ENCODE assay signal across 22 cellular contexts in genomic region chr10:131729938-131730660, GRCh38.
DNase-seq lines count a peak whose midpoint lies in the region; ATAC-seq and TF ChIP-seq lines count a peak whose summit lies in the region.
"Had no signal": no experiment of that assay in that cellular context is flagged by ENCODE, and none has a peak within 500 bp of the region (broad histone marks: within the 10 kb centered on the region; RNA-seq: fewer than 3 reads in every experiment).

No MANE protein-coding gene starts in this region.

- no peak overlapping the region for H2AK5ac ChIP-seq in neuronal stem cell (ENCODE audit: low read depth, low read length)

- no peak overlapping the region for H4K91ac ChIP-seq in neuronal stem cell (ENCODE audit: low read depth, low read length, poor library complexity)

- no peaks in the 10 kb centered on the region for H3K4me1 ChIP-seq in endodermal cell (ENCODE audit: control insufficient read depth, insufficient read depth, low read length)
- peaks cover 6 to 19% of the 10 kb centered on the region in 2 donors for H3K4me1 ChIP-seq in neuronal stem cell (ENCODE audit: control insufficient read depth in 2 of 2, insufficient read depth in 1 of 2, low read depth in 1 of 2, low read length in 2 of 2)
- peaks cover 0 to 15% (median 8%) of the 10 kb centered on the region in 6 donors for H3K4me1 ChIP-seq in spleen

- no peak overlapping the region for H2BK15ac ChIP-seq in neuronal stem cell (ENCODE audit: low read length)

- H3K27ac Mint-ChIP-seq in activated CD4-positive, alpha-beta memory T cell treated with anti-CD3 and anti-CD28 coated beads for 36 hours: no peak overlapping the region
- H3K27ac Mint-ChIP-seq in activated CD4-positive, alpha-beta memory T cell treated with anti-CD3 and anti-CD28 coated beads, Interleukin-2, amount 10 ng/mL, durations not matched to agents 7 days and 5 days: no peak overlapping the region
- no peak overlapping the region for H3K27ac Mint-ChIP-seq in endodermal cell
- H3K27ac Mint-ChIP-seq: B cell, HFFc6 had no signal

- no peak for TF ChIP-seq POLR2A in spleen (IDR thresholded peaks at IDR 0.05)

- ATAC-seq in GM21423 (IDR thresholded peaks at IDR 0.05; ENCODE audit: unreplicated experiment): no peak
- ATAC-seq: HepG2 had no signal

- no peak overlapping the region for H3K9ac ChIP-seq in endodermal cell (ENCODE audit: extremely low read depth, low read length, poor library complexity, severe bottlenecking)
- H3K9ac ChIP-seq in neuronal stem cell (ENCODE audit: low read depth, low read length, poor library complexity): no peak overlapping the region

- no peak overlapping the region for H3K27ac ChIP-seq in endodermal cell (ENCODE audit: low read depth, low read length)
- no peak overlapping the region for H3K27ac ChIP-seq in neuronal stem cell (replicated peaks; ENCODE audit: low read length)
- H3K27ac ChIP-seq in spleen: no peak overlapping the region
- H3K27ac ChIP-seq: 22Rv1 had no signal

- no peaks in the 10 kb centered on the region for H3K27me3 ChIP-seq in endodermal cell (ENCODE audit: control insufficient read depth, insufficient read depth, low read length, poor library complexity, severe bottlenecking)
- H3K27me3 ChIP-seq in neuronal stem cell (ENCODE audit: control insufficient read depth in 3 of 3, insufficient read depth in 3 of 3, low read depth in 1 of 3, low read length in 3 of 3): peaks cover 0 to 37% (median 14%) of the 10 kb centered on the region in 3 experiments
- peaks cover 0 to 8% (median 0%) of the 10 kb centered on the region in 7 donors for H3K27me3 ChIP-seq in spleen (replicated peaks in 1 of 7)

- H3K79me1 ChIP-seq in neuronal stem cell (ENCODE audit: low read depth, low read length): peaks cover 2% of the 10 kb centered on the region

- no peak overlapping the region for H3K23ac ChIP-seq in neuronal stem cell (ENCODE audit: low read depth, low read length, poor library complexity)

- no peaks in the 10 kb centered on the region for H3K36me3 Mint-ChIP-seq in activated CD4-positive, alpha-beta memory T cell treated with anti-CD3 and anti-CD28 coated beads for 36 hours
- no peaks in the 10 kb centered on the region for H3K36me3 Mint-ChIP-seq in activated CD4-positive, alpha-beta memory T cell treated with anti-CD3 and anti-CD28 coated beads, Interleukin-2, amount 10 ng/mL, durations not matched to agents 7 days and 5 days (ENCODE audit: low read depth)
- H3K36me3 Mint-ChIP-seq in endodermal cell (ENCODE audit: low read depth): peaks cover 4% of the 10 kb centered on the region

- TF ChIP-seq CTCF in GM13976 (IDR thresholded peaks at IDR 0.05; ENCODE audit: borderline replicate concordance, control extremely low read depth, extremely low read depth, insufficient read depth, missing control alignments): no peak
- no peak for TF ChIP-seq CTCF in endodermal cell (conservative IDR thresholded peaks at IDR 0.05)
- no peak for TF ChIP-seq CTCF in spleen (IDR thresholded peaks at IDR 0.05 in 8 of 11, conservative IDR thresholded peaks at IDR 0.05 in 3 of 11)

- peak; percentile 1 for DNase-seq in activated CD4-positive, alpha-beta memory T cell treated with anti-CD3 and anti-CD28 coated beads for 36 hours
- no peak for DNase-seq in activated CD4-positive, alpha-beta memory T cell treated with anti-CD3 and anti-CD28 coated beads, Interleukin-2, amount 10 ng/mL, durations not matched to agents 7 days and 5 days
- peak; percentile 10 for DNase-seq in GM13976 (ENCODE audit: low spot score)
- DNase-seq in endodermal cell: peak; percentile 39
- DNase-seq in neuronal stem cell (ENCODE audit: low spot score): no peak
- no peak for DNase-seq in RKO (ENCODE audit: low spot score)
- DNase-seq in spleen: no peak
- DNase-seq: GOT3, HFFc6, KBM-7, NCI-H1105, NCI-H1694, NCI-H2081 treated with DMSO at 0.1 percent for 48 hours, NCI-H510A treated with DMSO at 0.1 percent for 48 hours, NCI-H774, OCI-M1, RPMI8226, SIG-M5 had no signal

- H3K18ac ChIP-seq in neuronal stem cell (ENCODE audit: low read length): peak overlapping the region; percentile 84

- WGBS in endodermal cell (ENCODE audit: insufficient coverage in 1 of 2, insufficient read length in 1 of 2), 2 experiments: 89 to 94% methylated on average over 5 to 13 of the region's 14 CpGs
- no CpG with 5 or more reads among the region's 14 CpGs for WGBS in neuronal stem cell (ENCODE audit: extremely low coverage in 2 of 2, insufficient read length in 2 of 2, insufficient replicate concordance in 1 of 2), 2 donors
- 55 to 68% (median 63%) methylated on average over 13 to 14 of the region's 14 CpGs for WGBS in spleen, 5 donors

- H4K8ac ChIP-seq in neuronal stem cell (ENCODE audit: low read depth, low read length): no peak overlapping the region

- H3K4me3 ChIP-seq in endodermal cell (ENCODE audit: low read length) (no peak overlapping the region), neuronal stem cell (ENCODE audit: low read length in 2 of 2) (no peak overlapping the region), spleen (no peak overlapping the region)

- POLR2A ChIA-PET in activated CD4-positive, alpha-beta memory T cell treated with anti-CD3 and anti-CD28 coated beads for 36 hours (lab: Charles Lee): no interaction called here
- POLR2A ChIA-PET in activated CD4-positive, alpha-beta memory T cell treated with anti-CD3 and anti-CD28 coated beads, Interleukin-2, amount 10 ng/mL, durations not matched to agents 7 days and 5 days (lab: Charles Lee): no interaction called here

- peaks cover 5% of the 10 kb centered on the region for H3K9me3 ChIP-seq in endodermal cell (ENCODE audit: control insufficient read depth, low read length)
- H3K9me3 ChIP-seq in neuronal stem cell (replicated peaks in 1 of 2; ENCODE audit: control insufficient read depth in 2 of 2, insufficient read depth in 1 of 2, low read depth in 1 of 2, low read length in 2 of 2): peaks cover 0 to 9% of the 10 kb centered on the region in 2 donors
- H3K9me3 ChIP-seq in spleen: peaks cover 0 to 12% (median 0%) of the 10 kb centered on the region in 8 donors

- H3K4ac ChIP-seq in neuronal stem cell (ENCODE audit: low read length): no peak overlapping the region

- H2BK5ac ChIP-seq in neuronal stem cell (ENCODE audit: low read length): no peak overlapping the region

- no peak overlapping the region for H3K4me2 ChIP-seq in neuronal stem cell (ENCODE audit: insufficient read depth, low read length, poor library complexity, severe bottlenecking)

- no peak overlapping the region for H3K4me3 Mint-ChIP-seq in activated CD4-positive, alpha-beta memory T cell treated with anti-CD3 and anti-CD28 coated beads for 36 hours
- no peak overlapping the region for H3K4me3 Mint-ChIP-seq in activated CD4-positive, alpha-beta memory T cell treated with anti-CD3 and anti-CD28 coated beads, Interleukin-2, amount 10 ng/mL, durations not matched to agents 7 days and 5 days
- H3K4me3 Mint-ChIP-seq in endodermal cell: no peak overlapping the region
- H3K4me3 Mint-ChIP-seq: B cell, HFFc6 had no signal

- intact Hi-C loops in activated CD4-positive, alpha-beta memory T cell treated with anti-CD3 and anti-CD28 coated beads for 36 hours (cut with micrococcal nuclease): no loop called here
- intact Hi-C loops in spleen (cut with DNase I; ENCODE audit: low total_unique reads): no loop called here

- in situ Hi-C loops in GM13976 (cut with MboI; ENCODE audit: low sequenced_read_pairs, unreplicated experiment): no loop called here

- no peak overlapping the region for H3K14ac ChIP-seq in neuronal stem cell (ENCODE audit: low read length)

- CTCF ChIA-PET in activated CD4-positive, alpha-beta memory T cell treated with anti-CD3 and anti-CD28 coated beads for 36 hours (lab: Charles Lee): no interaction called here
- CTCF ChIA-PET in activated CD4-positive, alpha-beta memory T cell treated with anti-CD3 and anti-CD28 coated beads, Interleukin-2, amount 10 ng/mL, durations not matched to agents 7 days and 5 days (lab: Charles Lee): no interaction called here

- no peak overlapping the region for H2AFZ ChIP-seq in neuronal stem cell (ENCODE audit: low read length)

- no peak overlapping the region for H2BK12ac ChIP-seq in neuronal stem cell (ENCODE audit: low read length)

- no peaks in the 10 kb centered on the region for H3K4me1 Mint-ChIP-seq in activated CD4-positive, alpha-beta memory T cell treated with anti-CD3 and anti-CD28 coated beads for 36 hours (ENCODE audit: low read depth)
- H3K4me1 Mint-ChIP-seq in activated CD4-positive, alpha-beta memory T cell treated with anti-CD3 and anti-CD28 coated beads, Interleukin-2, amount 10 ng/mL, durations not matched to agents 7 days and 5 days: no peaks in the 10 kb centered on the region
- peaks cover 10% of the 10 kb centered on the region for H3K4me1 Mint-ChIP-seq in endodermal cell
- H3K4me1 Mint-ChIP-seq: B cell had no signal

- no peaks in the 10 kb centered on the region for H3K27me3 Mint-ChIP-seq in activated CD4-positive, alpha-beta memory T cell treated with anti-CD3 and anti-CD28 coated beads for 36 hours
- no peaks in the 10 kb centered on the region for H3K27me3 Mint-ChIP-seq in activated CD4-positive, alpha-beta memory T cell treated with anti-CD3 and anti-CD28 coated beads, Interleukin-2, amount 10 ng/mL, durations not matched to agents 7 days and 5 days
- H3K27me3 Mint-ChIP-seq in endodermal cell (ENCODE audit: insufficient read depth): peaks cover 13% of the 10 kb centered on the region

- peaks cover 3% of the 10 kb centered on the region for H3K9me3 Mint-ChIP-seq in activated CD4-positive, alpha-beta memory T cell treated with anti-CD3 and anti-CD28 coated beads for 36 hours
- peaks cover 6% of the 10 kb centered on the region for H3K9me3 Mint-ChIP-seq in activated CD4-positive, alpha-beta memory T cell treated with anti-CD3 and anti-CD28 coated beads, Interleukin-2, amount 10 ng/mL, durations not matched to agents 7 days and 5 days
- peaks cover 7% of the 10 kb centered on the region for H3K9me3 Mint-ChIP-seq in endodermal cell

- H3K36me3 ChIP-seq in endodermal cell (ENCODE audit: control insufficient read depth, insufficient read depth, low read length) (no peaks in the 10 kb centered on the region), neuronal stem cell (replicated peaks in 1 of 2; ENCODE audit: control insufficient read depth in 2 of 2, insufficient read depth in 2 of 2, low read length in 2 of 2) (no peaks in the 10 kb centered on the region), spleen (no peaks in the 10 kb centered on the region)

- H2BK120ac ChIP-seq in neuronal stem cell (ENCODE audit: low read depth, low read length): no peak overlapping the region

Comparison
In these comparisons a context has a peak if more than half of its experiments do, and no peak if none do; other contexts are left out.
1. DNase-seq: peak in activated CD4-positive, alpha-beta memory T cell treated with anti-CD3 and anti-CD28 coated beads for 36 hours (single experiment), GM13976 (single experiment) and endodermal cell (single experiment); none in activated CD4-positive, alpha-beta memory T cell treated with anti-CD3 and anti-CD28 coated beads, Interleukin-2, amount 10 ng/mL, durations not matched to agents 7 days and 5 days (single experiment), neuronal stem cell (single experiment), RKO (single experiment) and spleen (single experiment).